4 cellular contexts compared by ENCODE assay signal in genomic region chr6:155056756-155057155, GRCh38.
TF ChIP-seq lines count a peak whose summit lies in the region.

No MANE protein-coding gene starts in this region.

TF ChIP-seq in HepG2, 621 proteins besides CTCF, POLR2A, EP300 and RAD21:
- TF ChIP-seq MAFF (IDR thresholded peaks at IDR 0.05; ENCODE audit: low read depth, low read length) (peak; percentile 86), FLYWCH1 (CRISPR knock-in tag; IDR thresholded peaks at IDR 0.05) (no peak), MAFK (conservative IDR thresholded peaks at IDR 0.05 in 1 of 2, IDR thresholded peaks at IDR 0.05 in 1 of 2; ENCODE audit: low read length in 2 of 2) (peak; percentile 89 to 94)

TF ChIP-seq in A549, 52 proteins besides CTCF, POLR2A, EP300 and RAD21:
- TF ChIP-seq E2F6 (IDR thresholded peaks at IDR 0.05; ENCODE audit: borderline replicate concordance, low read depth) (no peak), TP53 (CRISPR knock-in tag; IDR thresholded peaks at IDR 0.05) (no peak), RFX5 (IDR thresholded peaks at IDR 0.05) (no peak), MAFK (IDR thresholded peaks at IDR 0.05; ENCODE audit: partially characterized antibody) (peak; percentile 53), CHD4 (IDR thresholded peaks at IDR 0.05; ENCODE audit: borderline replicate concordance) (no peak), REST (IDR thresholded peaks at IDR 0.05) (no peak), NR3C1 (IDR thresholded peaks at IDR 0.05) (no peak)
- TF ChIP-seq, protein P1, sequence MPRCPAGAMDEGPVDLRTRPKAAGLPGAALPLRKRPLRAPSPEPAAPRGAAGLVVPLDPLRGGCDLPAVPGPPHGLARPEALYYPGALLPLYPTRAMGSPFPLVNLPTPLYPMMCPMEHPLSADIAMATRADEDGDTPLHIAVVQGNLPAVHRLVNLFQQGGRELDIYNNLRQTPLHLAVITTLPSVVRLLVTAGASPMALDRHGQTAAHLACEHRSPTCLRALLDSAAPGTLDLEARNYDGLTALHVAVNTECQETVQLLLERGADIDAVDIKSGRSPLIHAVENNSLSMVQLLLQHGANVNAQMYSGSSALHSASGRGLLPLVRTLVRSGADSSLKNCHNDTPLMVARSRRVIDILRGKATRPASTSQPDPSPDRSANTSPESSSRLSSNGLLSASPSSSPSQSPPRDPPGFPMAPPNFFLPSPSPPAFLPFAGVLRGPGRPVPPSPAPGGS (IDR thresholded peaks at IDR 0.05): no peak
- TF ChIP-seq, protein P2, sequence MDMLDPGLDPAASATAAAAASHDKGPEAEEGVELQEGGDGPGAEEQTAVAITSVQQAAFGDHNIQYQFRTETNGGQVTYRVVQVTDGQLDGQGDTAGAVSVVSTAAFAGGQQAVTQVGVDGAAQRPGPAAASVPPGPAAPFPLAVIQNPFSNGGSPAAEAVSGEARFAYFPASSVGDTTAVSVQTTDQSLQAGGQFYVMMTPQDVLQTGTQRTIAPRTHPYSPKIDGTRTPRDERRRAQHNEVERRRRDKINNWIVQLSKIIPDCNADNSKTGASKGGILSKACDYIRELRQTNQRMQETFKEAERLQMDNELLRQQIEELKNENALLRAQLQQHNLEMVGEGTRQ (IDR thresholded peaks at IDR 0.05): no peak

TF ChIP-seq in IMR-90, 13 proteins besides CTCF, POLR2A, EP300 and RAD21:
- peak; percentile 85 for TF ChIP-seq MAFK (IDR thresholded peaks at IDR 0.05; ENCODE audit: low read depth, low read length)
- TF ChIP-seq MXI1 (IDR thresholded peaks at IDR 0.05; ENCODE audit: borderline replicate concordance, low read depth, low read length): no peak

TF ChIP-seq in K562, 482 proteins besides CTCF, POLR2A, EP300 and RAD21:
- TF ChIP-seq CHD7 (IDR thresholded peaks at IDR 0.05; ENCODE audit: low read depth, low read length) (no peak), MAFF (IDR thresholded peaks at IDR 0.05; ENCODE audit: low read length) (peak; percentile 64), YBX1 (IDR thresholded peaks at IDR 0.05) (no peak), PHF8 (IDR thresholded peaks at IDR 0.05; ENCODE audit: borderline replicate concordance, low read length) (no peak), CEBPB (tag; IDR thresholded peaks at IDR 0.05) (no peak), ZFP36 (IDR thresholded peaks at IDR 0.05; ENCODE audit: low read depth, low read length, partially characterized antibody) (no peak), CC2D1A (IDR thresholded peaks at IDR 0.05) (no peak), ZNF316 (IDR thresholded peaks at IDR 0.05) (peak; percentile 79), MCM7 (IDR thresholded peaks at IDR 0.05) (no peak), FOXP1 (CRISPR knock-in tag; IDR thresholded peaks at IDR 0.05) (no peak), SMARCB1 (IDR thresholded peaks at IDR 0.05; ENCODE audit: insufficient read length, low read depth) (no peak), LEF1 (IDR thresholded peaks at IDR 0.05) (no peak), ZFPM2 (CRISPR knock-in tag; IDR thresholded peaks at IDR 0.05) (no peak), NFIX (CRISPR knock-in tag; IDR thresholded peaks at IDR 0.05; ENCODE audit: low read depth) (no peak), MAFG (tag; conservative IDR thresholded peaks at IDR 0.05) (peak; percentile 53), SP1 (CRISPR knock-in tag; IDR thresholded peaks at IDR 0.05) (no peak), POLR2AphosphoS5 (IDR thresholded peaks at IDR 0.05; ENCODE audit: control insufficient read depth, insufficient read depth, low read depth, low read length) (no peak), CHD4 (IDR thresholded peaks at IDR 0.05; ENCODE audit: insufficient read depth, insufficient replicate concordance, low read depth, low read length, poor library complexity, severe bottlenecking) (no peak), KDM2B (CRISPR knock-in tag; IDR thresholded peaks at IDR 0.05) (no peak), LARP7 (IDR thresholded peaks at IDR 0.05) (no peak), MAFK (IDR thresholded peaks at IDR 0.05; ENCODE audit: low read length) (peak; percentile 54; the same call in 1 of the 2 replicates), C11orf30 (IDR thresholded peaks at IDR 0.05; ENCODE audit: low read depth) (peak; percentile 47; the same call in 1 of the 2 replicates), E2F3 (CRISPR knock-in tag; IDR thresholded peaks at IDR 0.05) (no peak)
- TF ChIP-seq, protein P3, sequence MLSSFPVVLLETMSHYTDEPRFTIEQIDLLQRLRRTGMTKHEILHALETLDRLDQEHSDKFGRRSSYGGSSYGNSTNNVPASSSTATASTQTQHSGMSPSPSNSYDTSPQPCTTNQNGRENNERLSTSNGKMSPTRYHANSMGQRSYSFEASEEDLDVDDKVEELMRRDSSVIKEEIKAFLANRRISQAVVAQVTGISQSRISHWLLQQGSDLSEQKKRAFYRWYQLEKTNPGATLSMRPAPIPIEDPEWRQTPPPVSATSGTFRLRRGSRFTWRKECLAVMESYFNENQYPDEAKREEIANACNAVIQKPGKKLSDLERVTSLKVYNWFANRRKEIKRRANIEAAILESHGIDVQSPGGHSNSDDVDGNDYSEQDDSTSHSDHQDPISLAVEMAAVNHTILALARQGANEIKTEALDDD (IDR thresholded peaks at IDR 0.05): no peak
TF ChIP-seq in K562: peak in this region for 5.
